16 cellular contexts compared by ENCODE assay signal in genomic region chr20:7772376-7772775, GRCh38.
A peak's percentile ranks its signal among the peaks of the same experiment; 100 is the strongest.
DNase-seq lines count a peak whose midpoint lies in the region; ATAC-seq and TF ChIP-seq lines count a peak whose summit lies in the region.
"Had no signal": no experiment of that assay in that cellular context is flagged by ENCODE, and none has a peak within 500 bp of the region (broad histone marks: within the 10 kb centered on the region; RNA-seq: fewer than 3 reads in every experiment).

No MANE protein-coding gene starts in this region.

- no peak overlapping the region for H3K56ac ChIP-seq in IMR-90 (ENCODE audit: extremely low read depth, insufficient read depth, low read length)

- CTCF ChIA-PET in IMR-90 (lab: Yijun Ruan, JAX) = no interaction called here

- no peaks in the 10 kb centered on the region for H3K4me1 Mint-ChIP-seq in activated T-helper 17 cell treated with anti-CD3 and anti-CD28 coated beads, Interleukin-2, amount 50 U/mL, for 72 hours
- H3K4me1 Mint-ChIP-seq: CD8-positive, alpha-beta memory T cell; stimulated activated memory B cell treated with anti-CD40 and anti-IgM and Interleukin-4, amounts not matched to agents 10 μg/mL and 1 μg/mL and 100 μg/mL, for 72 hours had no signal

- no peak overlapping the region; the same call in 1 of the 2 replicates for H4K5ac ChIP-seq in IMR-90 (ENCODE audit: low read depth, low read length)

- in situ Hi-C loops in Caki2 (cut with HindIII; ENCODE audit: low pct_unique_long_range_greater_than_20kb, low sequenced_read_pairs) (no loop called here), IMR-90 (cut with MboI; ENCODE audit: low sequenced_read_pairs) (no loop called here)

- BruUV-seq in IMR-90 (replicated peaks; lab: Mats Ljungman, UMichigan) = no TSS peak

- peak overlapping the region; percentile 56 for H3K4ac ChIP-seq in IMR-90 (ENCODE audit: low read depth, low read length)

- H3K9me3 Mint-ChIP-seq in activated T-helper 17 cell treated with anti-CD3 and anti-CD28 coated beads, Interleukin-2, amount 50 U/mL, for 72 hours = no peaks in the 10 kb centered on the region

- H3K4me3 ChIP-seq in IMR-90 (ENCODE audit: insufficient read depth, low read depth, low read length) (no peak overlapping the region), H7 (ENCODE audit: insufficient read depth, low read depth, low read length) (no peak overlapping the region), Peyer's patch (no peak overlapping the region)
- H3K4me3 ChIP-seq: coronary artery, GM12878 had no signal

- POLR2A ChIA-PET in IMR-90 (lab: Charles Lee; ENCODE audit: unreplicated experiment) = no interaction called here

- dilution Hi-C loops in IMR-90 (cut with HindIII; ENCODE audit: low sequenced_read_pairs, unreplicated experiment) = no loop called here

- no peaks in the 10 kb centered on the region for H3K36me3 ChIP-seq in IMR-90 (ENCODE audit: control insufficient read depth, insufficient read depth, low read length)
- H3K36me3 ChIP-seq in H7 (replicated peaks; ENCODE audit: control insufficient read depth, insufficient read depth, low read length) = no peaks in the 10 kb centered on the region
- H3K36me3 ChIP-seq in Peyer's patch = no peaks in the 10 kb centered on the region

- TF ChIP-seq POLR2A in IMR-90 (IDR thresholded peaks at IDR 0.05; ENCODE audit: low read depth, low read length) (no peak), Peyer's patch (IDR thresholded peaks at IDR 0.05) (no peak)

- peak overlapping the region; percentile 49 for H4K91ac ChIP-seq in IMR-90 (ENCODE audit: insufficient read depth, low read depth, low read length)

- no peaks in the 10 kb centered on the region for H3K27me3 Mint-ChIP-seq in activated T-helper 17 cell treated with anti-CD3 and anti-CD28 coated beads, Interleukin-2, amount 50 U/mL, for 72 hours
- H3K27me3 Mint-ChIP-seq: activated CD4-positive, alpha-beta memory T cell treated with anti-CD3 and anti-CD28 coated beads, Interleukin-2, amount 10 ng/mL, durations not matched to agents 7 days and 5 days; CD8-positive, alpha-beta memory T cell; stimulated activated memory B cell treated with anti-CD40 and anti-IgM and Interleukin-4, amounts not matched to agents 10 μg/mL and 1 μg/mL and 100 μg/mL, for 72 hours had no signal

- H3K18ac ChIP-seq in IMR-90 (ENCODE audit: low read depth, low read length) = peak overlapping the region; percentile 1; the same call in 1 of the 2 replicates

- H3K9me3 ChIP-seq in IMR-90 (ENCODE audit: control insufficient read depth, insufficient read depth, low read length) = peaks cover 5% of the 10 kb centered on the region; the same call in 1 of the 2 replicates
- no peaks in the 10 kb centered on the region for H3K9me3 ChIP-seq in Peyer's patch

- H3K4me2 ChIP-seq in IMR-90 (ENCODE audit: low read depth, low read length) = no peak overlapping the region

- no peaks in the 10 kb centered on the region for H3K9me1 ChIP-seq in IMR-90 (ENCODE audit: insufficient read depth, low read length)

- DNase-seq in Caki2 (ENCODE audit: low read depth) = peak; percentile 10
- DNase-seq in IMR-90 = peak; percentile 53
- DNase-seq in SHP77 treated with DMSO at 0.1 percent for 48 hours (lab: John Stamatoyannopoulos, UW) = peak; percentile 73
- peak; percentile 9 for DNase-seq in globus pallidus (ENCODE audit: low spot score)
- DNase-seq in NCI-H2029 treated with DMSO at 0.1 percent for 48 hours (lab: John Stamatoyannopoulos, UW) = no peak
- DNase-seq in H7 = no peak
- DNase-seq in Peyer's patch = no peak
- DNase-seq: activated CD4-positive, alpha-beta memory T cell treated with anti-CD3 and anti-CD28 coated beads, Interleukin-2, amount 10 ng/mL, durations not matched to agents 7 days and 5 days; activated naive CD4-positive, alpha-beta T cell treated with anti-CD3 and anti-CD28 coated beads for 36 hours; CD8-positive, alpha-beta memory T cell; mesendoderm; stimulated activated CD4-positive, alpha-beta T cell treated with anti-CD3 and anti-CD28 coated beads, Interleukin-2, amount 100 ng/mL, for 24 hours had no signal

- H2BK20ac ChIP-seq in IMR-90 (ENCODE audit: low read depth, low read length) = peak overlapping the region; percentile 55; the same call in 1 of the 2 replicates

- H2BK5ac ChIP-seq in IMR-90 (ENCODE audit: low read depth, low read length, poor library complexity, severe bottlenecking) = no peak overlapping the region

- H2BK15ac ChIP-seq in IMR-90 (ENCODE audit: low read depth, low read length) = no peak overlapping the region

- no peak overlapping the region for H3K27ac Mint-ChIP-seq in activated T-helper 17 cell treated with anti-CD3 and anti-CD28 coated beads, Interleukin-2, amount 50 U/mL, for 72 hours
- H3K27ac Mint-ChIP-seq: activated CD4-positive, alpha-beta memory T cell treated with anti-CD3 and anti-CD28 coated beads, Interleukin-2, amount 10 ng/mL, durations not matched to agents 7 days and 5 days; activated naive CD4-positive, alpha-beta T cell treated with anti-CD3 and anti-CD28 coated beads for 36 hours; CD8-positive, alpha-beta memory T cell; stimulated activated memory B cell treated with anti-CD40 and anti-IgM and Interleukin-4, amounts not matched to agents 10 μg/mL and 1 μg/mL and 100 μg/mL, for 72 hours had no signal

- H3K27ac ChIP-seq in IMR-90 (ENCODE audit: insufficient read depth, low read length) (no peak overlapping the region), Peyer's patch (no peak overlapping the region)
- H3K27ac ChIP-seq: coronary artery had no signal

- H4K20me1 ChIP-seq in IMR-90 (ENCODE audit: insufficient read depth, low read length) = no peaks in the 10 kb centered on the region

- H3K14ac ChIP-seq in IMR-90 (replicated peaks; ENCODE audit: low read depth, low read length) = peak overlapping the region; percentile 63; the same call in 1 of the 2 replicates

- H3K79me1 ChIP-seq in IMR-90 (ENCODE audit: low read depth in 1 of 2, low read length in 2 of 2) = no peaks in the 10 kb centered on the region

- H3K4me1 ChIP-seq in IMR-90 (ENCODE audit: control insufficient read depth, insufficient read depth, low read length) (no peaks in the 10 kb centered on the region), Peyer's patch (no peaks in the 10 kb centered on the region)

- peak; percentile 51; the same call in 1 of the 2 replicates for ATAC-seq in IMR-90 (ENCODE audit: low read depth)
- no peak for ATAC-seq in activated T-helper 17 cell treated with anti-CD3 and anti-CD28 coated beads, Interleukin-2, amount 50 U/mL, for 72 hours (replicated peaks)
- ATAC-seq: GM12878; stimulated activated memory B cell treated with anti-CD40 and anti-IgM and Interleukin-4, amounts not matched to agents 10 μg/mL and 1 μg/mL and 100 μg/mL, for 72 hours had no signal

- H2AK9ac ChIP-seq in IMR-90 (replicated peaks; ENCODE audit: low read depth, low read length, poor library complexity) = no peak overlapping the region

- no peak overlapping the region for H3K9ac ChIP-seq in IMR-90 (ENCODE audit: low read depth, low read length)

- no peak for TF ChIP-seq CTCF in IMR-90 (conservative IDR thresholded peaks at IDR 0.05; ENCODE audit: low read depth, low read length)
- TF ChIP-seq CTCF in Peyer's patch (IDR thresholded peaks at IDR 0.05) = no peak

- peak overlapping the region in 1 of 2 experiments; percentile 12; a peak in 1 of 4 replicates for H4K8ac ChIP-seq in IMR-90 (ENCODE audit: low read depth in 2 of 2, low read length in 2 of 2)

- no peak overlapping the region for H3K23ac ChIP-seq in IMR-90 (ENCODE audit: low read depth, low read length)

- no peak for TF ChIP-seq RAD21 in IMR-90 (IDR thresholded peaks at IDR 0.05; ENCODE audit: low read length)

- H3K27me3 ChIP-seq in IMR-90 (ENCODE audit: control insufficient read depth, insufficient read depth, low read length) (no peaks in the 10 kb centered on the region), H7 (ENCODE audit: control insufficient read depth, insufficient read depth, low read length) (no peaks in the 10 kb centered on the region), Peyer's patch (no peaks in the 10 kb centered on the region)

- peak overlapping the region; percentile 52 for H2AFZ ChIP-seq in IMR-90 (replicated peaks; ENCODE audit: low read length, poor library complexity)

- no peaks in the 10 kb centered on the region for H3K36me3 Mint-ChIP-seq in activated T-helper 17 cell treated with anti-CD3 and anti-CD28 coated beads, Interleukin-2, amount 50 U/mL, for 72 hours (ENCODE audit: low read depth)
- H3K36me3 Mint-ChIP-seq: CD8-positive, alpha-beta memory T cell; stimulated activated memory B cell treated with anti-CD40 and anti-IgM and Interleukin-4, amounts not matched to agents 10 μg/mL and 1 μg/mL and 100 μg/mL, for 72 hours had no signal

- H2AK5ac ChIP-seq in IMR-90 (ENCODE audit: low read depth, low read length) = no peak overlapping the region

- no CpG with 5 or more reads among the region's 2 CpGs for WGBS in IMR-90 (ENCODE audit: extremely low coverage in 2 of 2, insufficient read length in 1 of 2), 2 experiments

- no peak overlapping the region for H3K4me3 Mint-ChIP-seq in activated T-helper 17 cell treated with anti-CD3 and anti-CD28 coated beads, Interleukin-2, amount 50 U/mL, for 72 hours
- H3K4me3 Mint-ChIP-seq: activated CD4-positive, alpha-beta memory T cell treated with anti-CD3 and anti-CD28 coated beads, Interleukin-2, amount 10 ng/mL, durations not matched to agents 7 days and 5 days; activated naive CD4-positive, alpha-beta T cell treated with anti-CD3 and anti-CD28 coated beads for 36 hours; CD8-positive, alpha-beta memory T cell; stimulated activated memory B cell treated with anti-CD40 and anti-IgM and Interleukin-4, amounts not matched to agents 10 μg/mL and 1 μg/mL and 100 μg/mL, for 72 hours had no signal

- intact Hi-C loops in IMR-90 (cut with micrococcal nuclease) = no loop called here

- peak overlapping the region; percentile 40; the same call in 1 of the 2 replicates for H2BK120ac ChIP-seq in IMR-90 (ENCODE audit: low read depth, low read length)

TF ChIP-seq in IMR-90, 13 proteins besides CTCF, POLR2A, EP300 and RAD21:
- no peak for TF ChIP-seq MAFK (IDR thresholded peaks at IDR 0.05; ENCODE audit: low read depth, low read length)
- TF ChIP-seq MXI1 (IDR thresholded peaks at IDR 0.05; ENCODE audit: borderline replicate concordance, low read depth, low read length) = no peak
TF ChIP-seq in IMR-90: peak in this region for 0.

Comparison
In these comparisons a context has a peak if more than half of its experiments do, and no peak if none do; other contexts are left out.
1. DNase-seq: peak in Caki2 (single experiment), IMR-90 (single experiment), SHP77 treated with DMSO at 0.1 percent for 48 hours (single experiment) and globus pallidus (single experiment); none in NCI-H2029 treated with DMSO at 0.1 percent for 48 hours (single experiment), H7 (single experiment) and Peyer's patch (0 of 3).